In the genomic region with DNA sequence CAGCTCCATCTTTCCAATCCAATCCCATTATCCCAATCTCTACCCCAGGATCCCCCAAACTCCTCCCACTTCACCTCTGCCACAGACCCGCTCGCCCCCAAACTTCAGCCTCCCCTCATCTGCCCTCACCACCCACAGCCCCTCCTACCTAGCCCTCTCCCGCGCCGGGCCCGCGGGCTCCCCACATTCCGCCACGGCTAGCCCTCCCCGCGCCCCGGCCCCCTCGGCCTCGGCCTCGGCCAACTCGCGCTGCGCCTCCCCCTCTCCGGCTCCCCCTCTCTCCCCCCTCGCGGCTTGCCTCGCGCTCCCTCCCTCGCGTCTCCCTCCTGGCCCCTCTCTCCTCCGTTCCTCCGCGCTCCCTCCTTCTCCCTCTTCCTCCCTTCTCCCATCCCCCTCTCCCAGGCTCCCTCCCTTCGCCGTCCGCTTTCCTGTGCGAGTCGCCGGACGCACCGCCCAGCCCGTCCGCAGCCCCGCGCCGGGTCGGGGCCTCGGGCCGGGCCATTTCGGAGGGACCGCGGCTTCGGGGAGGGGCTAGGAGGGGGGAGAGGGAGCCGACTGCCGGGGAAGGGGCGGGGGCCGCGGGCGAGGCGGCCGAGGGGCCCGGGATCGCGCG, we compare ENCODE assay signal across 8 cellular contexts. TPM values are rescaled to one million over a fixed set of nuclear protein-coding genes. Genes with fewer than 3 reads are reported as not detected.
DNase-seq lines count a peak whose midpoint lies in the region; ATAC-seq and TF ChIP-seq lines count a peak whose summit lies in the region.

Gene ATN1 (plus strand): TSS at position 581 of the 613 bp plus-strand sequence. CDS start 6,043 bp downstream, outside the sequence.

- H3K9me3 Mint-ChIP-seq in activated naive CD8-positive, alpha-beta T cell treated with anti-CD3 and anti-CD28 coated beads, Interleukin-2, amount 50 U/mL, for 24 hours: no peaks in the 10 kb centered on the region

- no CpG with 5 or more reads among the region's 60 CpGs for whole genome bisulfite sequencing in neuronal stem cell (ENCODE audit: extremely low coverage in 2 of 2, insufficient read length in 2 of 2, insufficient replicate concordance in 1 of 2), 2 donors

- peak within 1 kb of the TSS; percentile 37 for H3K23ac ChIP-seq in neuronal stem cell (ENCODE audit: low read depth, low read length, poor library complexity)

- no peak within 1 kb of the TSS for H4K91ac ChIP-seq in neuronal stem cell (ENCODE audit: low read depth, low read length, poor library complexity)

- H2BK120ac ChIP-seq in neuronal stem cell (ENCODE audit: low read depth, low read length): peak within 1 kb of the TSS; percentile 76

- DNase-seq in BE2C (peak; percentile 83), GM19238 (ENCODE audit: insufficient read length, low spot score) (peak; percentile 68), NT2/D1 (ENCODE audit: low read depth, low spot score) (peak; percentile 95), head of caudate nucleus (peak; percentile 61 to 95 (median 84)), neuronal stem cell (ENCODE audit: low spot score) (peak; percentile 63)
- DNase-seq in activated naive CD8-positive, alpha-beta T cell treated with anti-CD3 and anti-CD28 coated beads, Interleukin-2, amount 50 U/mL, for 24 hours: peak; percentile 52

- H3K4me2 ChIP-seq in neuronal stem cell (ENCODE audit: insufficient read depth, low read length, poor library complexity, severe bottlenecking): peak within 1 kb of the TSS; percentile 76

- H2AFZ ChIP-seq in neuronal stem cell (ENCODE audit: low read length): peak within 1 kb of the TSS; percentile 87

- peak within 1 kb of the TSS; percentile 96 for H3K18ac ChIP-seq in neuronal stem cell (ENCODE audit: low read length)

- H3K79me1 ChIP-seq in neuronal stem cell (ENCODE audit: low read depth, low read length): no peaks in the 10 kb centered on the region

- H3K4me1 ChIP-seq in BE2C (peaks cover 23% of the 10 kb centered on the region), NT2/D1 (ENCODE audit: insufficient read depth, insufficient read length) (peaks cover 26% of the 10 kb centered on the region), neuronal stem cell (ENCODE audit: control insufficient read depth in 2 of 2, insufficient read depth in 1 of 2, low read depth in 1 of 2, low read length in 2 of 2) (peaks cover 23 to 48% of the 10 kb centered on the region in 2 donors)

- H3K27me3 ChIP-seq in BE2C (no peaks in the 10 kb centered on the region), NT2/D1 (ENCODE audit: insufficient read depth, insufficient read length) (no peaks in the 10 kb centered on the region), neuronal stem cell (ENCODE audit: control insufficient read depth in 3 of 3, insufficient read depth in 3 of 3, low read depth in 1 of 3, low read length in 3 of 3) (no peaks in the 10 kb centered on the region)

- peak within 1 kb of the TSS; percentile 66 for H2AK5ac ChIP-seq in neuronal stem cell (ENCODE audit: low read depth, low read length)

- intact Hi-C loops in head of caudate nucleus (cut with DNase I): no loop called here

- H3K4me3 Mint-ChIP-seq in activated naive CD8-positive, alpha-beta T cell treated with anti-CD3 and anti-CD28 coated beads, Interleukin-2, amount 50 U/mL, for 24 hours: peak within 1 kb of the TSS; percentile 85

- H3K14ac ChIP-seq in neuronal stem cell (ENCODE audit: low read length): no peak within 1 kb of the TSS

- ATAC-seq in activated naive CD8-positive, alpha-beta T cell treated with anti-CD3 and anti-CD28 coated beads, Interleukin-2, amount 50 U/mL, for 24 hours: peak; percentile 15
- ATAC-seq in HG02798 (IDR thresholded peaks at IDR 0.05; ENCODE audit: poor library complexity, unreplicated experiment): no peak
- no peak for ATAC-seq in HG03520 (IDR thresholded peaks at IDR 0.05; ENCODE audit: unreplicated experiment)

- H3K9ac ChIP-seq in NT2/D1 (ENCODE audit: insufficient read length, low read depth): peak within 1 kb of the TSS; percentile 94
- peak within 1 kb of the TSS; percentile 92 for H3K9ac ChIP-seq in neuronal stem cell (ENCODE audit: low read depth, low read length, poor library complexity)

- H3K36me3 ChIP-seq in BE2C (peaks cover 7% of the 10 kb centered on the region), NT2/D1 (ENCODE audit: insufficient read depth, insufficient read length, low read length) (peaks cover 40% of the 10 kb centered on the region), neuronal stem cell (replicated peaks in 1 of 2; ENCODE audit: control insufficient read depth in 2 of 2, insufficient read depth in 2 of 2, low read length in 2 of 2) (peaks cover 5 to 37% of the 10 kb centered on the region in 2 donors)

- peaks cover 6% of the 10 kb centered on the region for H3K36me3 Mint-ChIP-seq in activated naive CD8-positive, alpha-beta T cell treated with anti-CD3 and anti-CD28 coated beads, Interleukin-2, amount 50 U/mL, for 24 hours (ENCODE audit: low read depth)

- H3K27ac ChIP-seq in neuronal stem cell (replicated peaks; ENCODE audit: low read length): peak within 1 kb of the TSS; percentile 96

- H3K4ac ChIP-seq in neuronal stem cell (ENCODE audit: low read length): no peak within 1 kb of the TSS

- peak within 1 kb of the TSS; percentile 91 for H3K27ac Mint-ChIP-seq in activated naive CD8-positive, alpha-beta T cell treated with anti-CD3 and anti-CD28 coated beads, Interleukin-2, amount 50 U/mL, for 24 hours

- peaks cover 56% of the 10 kb centered on the region for H3K4me1 Mint-ChIP-seq in activated naive CD8-positive, alpha-beta T cell treated with anti-CD3 and anti-CD28 coated beads, Interleukin-2, amount 50 U/mL, for 24 hours

- TF ChIP-seq CTCF in BE2C (IDR thresholded peaks at IDR 0.05; ENCODE audit: low read depth, low read length): no peak

- no peaks in the 10 kb centered on the region for H3K27me3 Mint-ChIP-seq in activated naive CD8-positive, alpha-beta T cell treated with anti-CD3 and anti-CD28 coated beads, Interleukin-2, amount 50 U/mL, for 24 hours

- no peak within 1 kb of the TSS for H4K8ac ChIP-seq in neuronal stem cell (ENCODE audit: low read depth, low read length)

- peak within 1 kb of the TSS; percentile 33 for H2BK12ac ChIP-seq in neuronal stem cell (ENCODE audit: low read length)

- H3K9me3 ChIP-seq in BE2C (no peaks in the 10 kb centered on the region), NT2/D1 (ENCODE audit: insufficient read depth, low read length) (no peaks in the 10 kb centered on the region), neuronal stem cell (replicated peaks in 1 of 2; ENCODE audit: control insufficient read depth in 2 of 2, insufficient read depth in 1 of 2, low read depth in 1 of 2, low read length in 2 of 2) (no peaks in the 10 kb centered on the region)

- no peak within 1 kb of the TSS for H2BK15ac ChIP-seq in neuronal stem cell (ENCODE audit: low read length)

- peak within 1 kb of the TSS; percentile 68 for H2BK5ac ChIP-seq in neuronal stem cell (ENCODE audit: low read length)

- H3K4me3 ChIP-seq in BE2C (ENCODE audit: low read depth, low read length): peak within 1 kb of the TSS; percentile 84
- H3K4me3 ChIP-seq in NT2/D1 (ENCODE audit: insufficient read length, low read depth): peak within 1 kb of the TSS; percentile 89
- peak within 1 kb of the TSS; percentile 77 to 91 for H3K4me3 ChIP-seq in neuronal stem cell (ENCODE audit: low read length in 2 of 2)

RNA-seq across cellular contexts. Expression of gene ATN1, which starts in this region (rescaled TPM):
- polyA plus RNA-seq in BE2C (2012; ENCODE audit: insufficient read depth, insufficient read length, low read depth): 276 TPM
- polyA plus RNA-seq in neuronal stem cell (2013, experiment 1 of 2): 114 TPM
- 113 TPM for polyA plus RNA-seq in neuronal stem cell (2013, experiment 2 of 2)
